7 cellular contexts compared by ENCODE assay signal in genomic region chr1:163069142-163069541, GRCh38. TPM values are rescaled to one million over a fixed set of nuclear protein-coding genes. Genes with fewer than 3 reads are reported as not detected.
DNase-seq lines count a peak whose midpoint lies in the region; ATAC-seq and TF ChIP-seq lines count a peak whose summit lies in the region.

Gene RGS4, plus strand, starts transcription at chr1:163069361. Its CDS starts 124 bp downstream, at chr1:163069485.

- H3K27ac ChIP-seq in HUES48 (ENCODE audit: low read depth, low read length): no peak within 1 kb of the TSS

- POLR2A ChIA-PET in WTC11 (lab: Charles Lee): interaction anchor here (1.0 to 1.3 kb wide), 2 partner anchors 13 to 253 kb away, joined by 3 to 5 read pairs; partner anchors contain the start of gene NUF2

- no peak within 1 kb of the TSS for H3K9ac ChIP-seq in HUES48 (ENCODE audit: low read depth, low read length)

- peak; percentile 72 for DNase-seq in WTC11 (ENCODE audit: low spot score)
- peak; percentile 76 for DNase-seq in cardiac septum (ENCODE audit: low spot score)
- peak; percentile 22 to 96 (median 71) for DNase-seq in posterior cingulate gyrus

- ATAC-seq in WTC11 (peak; percentile 100), GM19455 (IDR thresholded peaks at IDR 0.05; ENCODE audit: unreplicated experiment) (no peak), HG02884 (IDR thresholded peaks at IDR 0.05; ENCODE audit: unreplicated experiment) (no peak)
- no peak for ATAC-seq in activated CD4-positive, CD25-positive, alpha-beta regulatory T cell treated with anti-CD3 and anti-CD28 coated beads, Interleukin-2, amount 50 U/mL, for 24 hours

- peaks cover 12% of the 10 kb centered on the region for H3K4me1 ChIP-seq in HUES48 (ENCODE audit: control insufficient read depth, insufficient read depth, low read length)

- H3K36me3 ChIP-seq in HUES48 (ENCODE audit: control insufficient read depth, insufficient read depth, low read length): no peaks in the 10 kb centered on the region

- CTCF ChIA-PET in WTC11 (lab: Charles Lee): interaction anchor here (0.6 to 4.2 kb wide), 36 partner anchors 9 to 253 kb away, joined by 3 to 48 read pairs (median 6); partner anchors contain the start of genes CCDC190, NUF2 and RGS5

- H3K4me3 ChIP-seq in HUES48 (ENCODE audit: low read depth, low read length): peak within 1 kb of the TSS; percentile 36; the same call in 1 of the 2 replicates

- H3K27me3 Mint-ChIP-seq in WTC11 (ENCODE audit: low read depth): no peaks in the 10 kb centered on the region

- no peaks in the 10 kb centered on the region for H3K36me3 Mint-ChIP-seq in WTC11

- H3K27ac Mint-ChIP-seq in WTC11: no peak within 1 kb of the TSS

- H3K4me3 Mint-ChIP-seq in WTC11: peak within 1 kb of the TSS; percentile 58

- H3K4me1 Mint-ChIP-seq in WTC11: peaks cover 22% of the 10 kb centered on the region

- H3K9me3 Mint-ChIP-seq in WTC11: no peaks in the 10 kb centered on the region

- intact Hi-C loops in cardiac septum (cut with DNase I) (loop anchor here (2.0 kb wide), 1 partner anchor 190 kb away; no protein-coding TSS in a partner anchor), posterior cingulate gyrus (cut with DNase I) (no loop called here)

- TF ChIP-seq CTCF in WTC11 (IDR thresholded peaks at IDR 0.05): no peak

- no peaks in the 10 kb centered on the region for H3K27me3 ChIP-seq in HUES48 (ENCODE audit: control insufficient read depth, insufficient read depth, low read length)

- H3K9me3 ChIP-seq in HUES48 (ENCODE audit: control insufficient read depth, insufficient read depth, low read length): no peaks in the 10 kb centered on the region

TF ChIP-seq in WTC11, 78 proteins besides CTCF, POLR2A, EP300 and RAD21:
- TF ChIP-seq NFYB (CRISPR knock-in tag; conservative IDR thresholded peaks at IDR 0.05; ENCODE audit: low read depth): 0 out of 2 replicates have a peak, but pooled peaks have one; percentile 13
- TF ChIP-seq ETV6 (CRISPR knock-in tag; IDR thresholded peaks at IDR 0.05): no peak

RNA-seq across cellular contexts. Expression of gene RGS4, which starts in this region (rescaled TPM):
- total RNA-seq in WTC11 (2021) (0.41 to 3.2 TPM (median 0.92 TPM) in 3 replicates), cardiac septum (10.7 TPM)
